In the genomic region with DNA sequence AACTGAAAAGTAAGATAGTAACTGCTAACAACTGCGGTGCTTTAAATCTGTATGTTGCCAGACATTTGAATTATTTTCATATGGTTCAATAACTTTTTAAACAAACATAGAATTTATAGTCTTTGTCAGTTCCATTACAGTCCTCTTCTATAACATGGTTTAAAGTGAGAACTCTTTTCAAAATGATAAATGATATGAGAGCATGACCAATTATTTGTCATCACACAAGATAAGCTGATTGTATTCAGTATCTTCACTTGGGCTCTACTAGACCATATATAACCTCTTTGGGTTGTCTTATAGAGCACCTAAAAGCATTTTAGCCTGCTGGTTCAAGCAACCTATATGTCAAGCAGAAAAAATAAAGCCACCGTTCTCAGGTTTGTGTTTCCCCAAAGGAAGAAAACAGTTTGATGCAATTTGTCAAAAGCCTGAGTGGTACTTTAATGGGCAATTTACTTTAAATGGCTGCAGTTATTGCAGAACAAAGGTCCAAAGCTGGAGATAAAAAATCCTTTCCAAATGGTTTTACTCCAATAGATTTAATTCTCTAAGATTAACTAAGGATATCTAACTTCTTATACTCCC, we compare ENCODE assay signal across 21 cellular contexts.
"Had no signal": no experiment of that assay in that cellular context is flagged by ENCODE, and none has a peak within 500 bp of the region (broad histone marks: within the 10 kb centered on the region; RNA-seq: fewer than 3 reads in every experiment).

No MANE protein-coding gene starts in this region.

- H3K27me3 ChIP-seq: gastroesophageal sphincter, ovary, spleen, vagina had no signal

- H3K4me1 ChIP-seq: gastroesophageal sphincter, prostate gland, spleen, vagina had no signal

- H3K4me3 ChIP-seq: coronary artery, gastroesophageal sphincter, ovary, prostate gland, spleen, thoracic aorta, vagina had no signal

- H3K9me3 ChIP-seq: gastroesophageal sphincter, ovary, prostate gland, spleen, thoracic aorta, vagina had no signal

- ATAC-seq: activated T-cell treated with anti-CD3 and anti-CD28 coated beads, Interleukin-2, amount 50 U/mL, for 72 hours; gastroesophageal sphincter; left ventricle myocardium superior; naive thymus-derived CD8-positive, alpha-beta T cell had no signal

- H3K36me3 ChIP-seq: gastroesophageal sphincter, ovary, prostate gland, spleen, thoracic aorta, vagina had no signal

- DNase-seq: activated CD4-positive, alpha-beta memory T cell treated with anti-CD3 and anti-CD28 coated beads, Interleukin-2, amount 10 ng/mL, durations not matched to agents 7 days and 5 days; activated CD4-positive, alpha-beta T cell treated with anti-CD3 and anti-CD28 coated beads for 48 hours; activated effector memory CD4-positive, alpha-beta T cell treated with Interleukin-2 at 50 U/mL for 16 hours; activated naive CD4-positive, alpha-beta T cell treated with anti-CD3 and anti-CD28 coated beads for 36 hours; activated naive CD8-positive, alpha-beta T cell treated with anti-CD3 and anti-CD28 coated beads, Interleukin-2, amount 10 ng/mL, durations not matched to agents 7 days and 5 days; activated T-cell treated with anti-CD3 and anti-CD28 coated beads, Interleukin-2, amount 50 U/mL, for 72 hours; amniotic stem cell; head of caudate nucleus; hypothalamus; left ventricle myocardium superior; mammary epithelial cell; naive thymus-derived CD8-positive, alpha-beta T cell; ovary; spleen; stimulated activated CD4-positive, alpha-beta T cell treated with anti-CD3 and anti-CD28 coated beads, Interleukin-4, amount 100 ng/mL, for 24 hours; stimulated activated naive CD4-positive, alpha-beta T cell treated with Interleukin-2 at 50 U/mL for 16 hours had no signal

- H3K27ac ChIP-seq: coronary artery, gastroesophageal sphincter, ovary, prostate gland, spleen, thoracic aorta, vagina had no signal
